Comparison of ENCODE assay signal across 9 cellular contexts in the genomic region with DNA sequence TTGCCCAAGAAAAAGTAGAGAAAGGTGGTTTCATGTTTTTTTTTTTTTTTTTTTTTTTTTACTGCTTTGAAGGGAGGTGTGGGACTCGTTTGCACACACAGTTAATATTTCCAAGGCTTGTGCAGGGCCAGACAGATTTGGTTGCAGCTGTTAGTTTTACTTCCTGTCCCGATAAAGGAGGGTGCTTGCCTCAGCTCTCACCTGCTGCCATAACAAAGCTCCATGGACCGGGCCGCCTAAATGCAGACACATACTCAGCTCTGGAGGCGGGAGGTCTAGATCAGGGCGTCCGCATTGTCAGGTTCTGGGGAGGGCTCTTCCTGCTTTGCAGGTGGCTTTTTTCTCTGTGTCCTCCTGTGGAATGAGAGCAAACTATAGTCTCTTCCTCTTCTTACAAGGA.
DNase-seq lines count a peak whose midpoint lies in the region; ATAC-seq and TF ChIP-seq lines count a peak whose summit lies in the region.
"Had no signal": no experiment of that assay in that cellular context is flagged by ENCODE, and none has a peak within 500 bp of the region (broad histone marks: within the 10 kb centered on the region; RNA-seq: fewer than 3 reads in every experiment).

No MANE protein-coding gene starts in this region.

- intact Hi-C loops in PC-3 (cut with micrococcal nuclease): no loop called here

- no TSS peak for BruUV-seq in PC-3 (replicated peaks; lab: Mats Ljungman, UMichigan)

- H3K27me3 ChIP-seq in PC-3 (ENCODE audit: low read length): no peaks in the 10 kb centered on the region

- H3K4me1 Mint-ChIP-seq in activated naive CD8-positive, alpha-beta T cell treated with anti-CD3 and anti-CD28 coated beads for 36 hours: peaks cover 88% of the 10 kb centered on the region

- POLR2A ChIA-PET in PC-3 (lab: Charles Lee; ENCODE audit: unreplicated experiment): no interaction called here

- CTCF ChIA-PET in PC-3 (lab: Charles Lee): no interaction called here

- peak overlapping the region; percentile 18 for H3K4me3 Mint-ChIP-seq in activated naive CD8-positive, alpha-beta T cell treated with anti-CD3 and anti-CD28 coated beads for 36 hours
- H3K4me3 Mint-ChIP-seq: neural crest cell had no signal

- H3K9ac ChIP-seq in PC-3 (ENCODE audit: low read length): no peak overlapping the region

- no peak overlapping the region for H3K4me3 ChIP-seq in PC-3 (ENCODE audit: low read length)

- peaks cover 32% of the 10 kb centered on the region for H4K20me1 ChIP-seq in PC-3 (ENCODE audit: low read length)

- H3K79me2 ChIP-seq in PC-3 (ENCODE audit: low read length): peaks cover 100% of the 10 kb centered on the region

- peak; percentile 73 for DNase-seq in GM13977 (ENCODE audit: low spot score)
- peak; percentile 49 for DNase-seq in activated naive CD8-positive, alpha-beta T cell treated with anti-CD3 and anti-CD28 coated beads for 36 hours
- DNase-seq in NCI-H187 (lab: John Stamatoyannopoulos, UW): no peak
- DNase-seq in PC-3: no peak
- DNase-seq in NCI-H128 (lab: John Stamatoyannopoulos, UW; ENCODE audit: unreplicated experiment): no peak
- no peak for DNase-seq in NCI-H446 treated with DMSO at 0.1 percent for 48 hours (lab: John Stamatoyannopoulos, UW)

- no peaks in the 10 kb centered on the region for H3K9me3 Mint-ChIP-seq in activated naive CD8-positive, alpha-beta T cell treated with anti-CD3 and anti-CD28 coated beads for 36 hours
- H3K9me3 Mint-ChIP-seq: neural crest cell had no signal

- no peaks in the 10 kb centered on the region for H3K27me3 Mint-ChIP-seq in activated naive CD8-positive, alpha-beta T cell treated with anti-CD3 and anti-CD28 coated beads for 36 hours

- no peaks in the 10 kb centered on the region for H3K9me3 ChIP-seq in KOPT-K1 (ENCODE audit: insufficient read depth, low read length, poor library complexity, severe bottlenecking)
- H3K9me3 ChIP-seq in PC-3 (ENCODE audit: low read length): no peaks in the 10 kb centered on the region

- in situ Hi-C loops in GM13977 (cut with MboI; ENCODE audit: low pct_unique_long_range_greater_than_20kb, low sequenced_read_pairs, unreplicated experiment): no loop called here

- peaks cover 16% of the 10 kb centered on the region; the same call in 1 of the 2 replicates for H3K4me1 ChIP-seq in PC-3 (ENCODE audit: insufficient read depth, low read length)

- TF ChIP-seq CTCF in GM13977 (IDR thresholded peaks at IDR 0.05; ENCODE audit: extremely low read depth, insufficient read depth, missing control alignments) (no peak), PC-3 (conservative IDR thresholded peaks at IDR 0.05; ENCODE audit: low read depth, low read length) (no peak)

- no peaks in the 10 kb centered on the region for H3K9me2 ChIP-seq in PC-3 (replicated peaks; ENCODE audit: low read length)

- peaks cover 14% of the 10 kb centered on the region for H3K36me3 Mint-ChIP-seq in activated naive CD8-positive, alpha-beta T cell treated with anti-CD3 and anti-CD28 coated beads for 36 hours

- H3F3A ChIP-seq in PC-3 (ENCODE audit: low read length, unreplicated experiment): no peaks in the 10 kb centered on the region

- ATAC-seq in GM21528 (IDR thresholded peaks at IDR 0.05; ENCODE audit: low FRiP score, unreplicated experiment): peak; percentile 80
- ATAC-seq in PC-3: no peak

- H3K36me3 ChIP-seq in KOPT-K1 (ENCODE audit: insufficient read depth, low read length): no peaks in the 10 kb centered on the region
- H3K36me3 ChIP-seq in PC-3 (ENCODE audit: low read depth, low read length): peaks cover 6% of the 10 kb centered on the region; the same call in 1 of the 2 replicates

- no peak overlapping the region for H2AFZ ChIP-seq in PC-3 (ENCODE audit: low read length)

- H3K27ac ChIP-seq in KOPT-K1 (ENCODE audit: low read depth, low read length, poor library complexity, severe bottlenecking) (peak overlapping the region; percentile 21), PC-3 (ENCODE audit: low read length) (no peak overlapping the region)

- H3K4me2 ChIP-seq in PC-3 (ENCODE audit: low read length): no peak overlapping the region

- H3K27ac Mint-ChIP-seq in activated naive CD8-positive, alpha-beta T cell treated with anti-CD3 and anti-CD28 coated beads for 36 hours: peak overlapping the region; percentile 46

Comparison
In these comparisons a context has a peak if more than half of its experiments do, and no peak if none do; other contexts are left out.
1. DNase-seq: peak in GM13977 (single experiment) and activated naive CD8-positive, alpha-beta T cell treated with anti-CD3 and anti-CD28 coated beads for 36 hours (single experiment); none in NCI-H187 (0 of 2), PC-3 (single experiment), NCI-H128 (single experiment) and NCI-H446 treated with DMSO at 0.1 percent for 48 hours (single experiment).